In the genomic region with DNA sequence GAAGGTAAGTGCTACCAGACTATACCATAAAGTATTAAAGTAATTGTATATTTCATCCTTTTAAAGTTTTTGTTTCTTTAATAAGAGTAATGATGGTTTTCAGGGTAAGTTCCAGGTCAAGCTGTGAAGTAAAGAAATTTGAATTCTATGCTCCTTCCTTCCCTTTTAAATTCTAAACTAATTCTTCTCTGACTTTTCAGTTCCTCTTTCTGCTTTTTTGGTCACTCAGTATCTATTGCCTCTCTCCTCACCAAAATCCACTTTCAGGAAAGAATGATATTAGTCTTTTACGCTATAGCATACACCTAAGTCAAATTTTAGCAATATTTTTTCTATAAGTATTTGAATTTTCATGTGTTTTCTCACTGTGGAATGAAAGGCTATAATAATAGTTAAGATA, we compare ENCODE assay signal across 14 cellular contexts. TPM values are rescaled to one million over a fixed set of nuclear protein-coding genes. Genes with fewer than 3 reads are reported as not detected.
DNase-seq lines count a peak whose midpoint lies in the region; ATAC-seq and TF ChIP-seq lines count a peak whose summit lies in the region.
"Had no signal": no experiment of that assay in that cellular context is flagged by ENCODE, and none has a peak within 500 bp of the region (broad histone marks: within the 10 kb centered on the region; RNA-seq: fewer than 3 reads in every experiment).

No MANE protein-coding gene starts in this region.

- POLR2A ChIA-PET in GM10248 (lab: Yijun Ruan, JAX) = no interaction called here

- no peak overlapping the region for H3K9ac ChIP-seq in Karpas-422 (ENCODE audit: low read length)

- 84 to 86% methylated on average over 1 of the region's 1 CpG for WGBS in sigmoid colon, 2 donors

- intact Hi-C loops in sigmoid colon (cut with DNase I) = no loop called here

- CTCF ChIA-PET in GM10248 (lab: Yijun Ruan, JAX) = interaction anchor here (1.5 kb wide), 1 partner anchor 17 kb away, joined by 3 read pairs; no protein-coding TSS in a partner anchor

- no peak for TF ChIP-seq EP300 in sigmoid colon (IDR thresholded peaks at IDR 0.05)

- H3K4me3 ChIP-seq in Karpas-422 (ENCODE audit: low read length) = no peak overlapping the region
- no peak overlapping the region for H3K4me3 ChIP-seq in sigmoid colon
- H3K4me3 ChIP-seq: dorsolateral prefrontal cortex had no signal

- no peak for TF ChIP-seq POLR2A in sigmoid colon (IDR thresholded peaks at IDR 0.05)

- no peaks in the 10 kb centered on the region for H3K79me2 ChIP-seq in Karpas-422 (ENCODE audit: low read length)

- no peaks in the 10 kb centered on the region for H4K20me1 ChIP-seq in Karpas-422 (ENCODE audit: insufficient read depth, low read depth, low read length)

- DNase-seq in GM10248 (ENCODE audit: extremely low spot score) = peak; percentile 15
- peak; percentile 70 for DNase-seq in Karpas-422
- no peak for DNase-seq in dermis blood vessel endothelial cell
- no peak for DNase-seq in sigmoid colon
- DNase-seq in stimulated activated CD4-positive, alpha-beta T cell treated with anti-CD3 and anti-CD28 coated beads, Interleukin-4, amount 100 ng/mL, for 24 hours = no peak
- no peak for DNase-seq in SW 1271 (lab: John Stamatoyannopoulos, UW)
- DNase-seq: activated CD4-positive, CD25-positive, alpha-beta regulatory T cell treated with anti-CD3 and anti-CD28 coated beads, Interleukin-2, amount 50 U/mL, for 72 hours; dorsolateral prefrontal cortex; mesendoderm; NCI-H2029 treated with DMSO at 0.1 percent for 48 hours; trophoblast cell had no signal

- H2AFZ ChIP-seq in Karpas-422 (ENCODE audit: low read length) = no peak overlapping the region

- no peaks in the 10 kb centered on the region for H3K9me2 ChIP-seq in Karpas-422 (replicated peaks; ENCODE audit: insufficient read depth, low read length)

- H3K36me3 ChIP-seq in Karpas-422 (ENCODE audit: insufficient read depth, low read length) (no peaks in the 10 kb centered on the region), sigmoid colon (no peaks in the 10 kb centered on the region)

- peaks cover 7% of the 10 kb centered on the region for H3K4me1 ChIP-seq in Karpas-422 (ENCODE audit: low read length)
- H3K4me1 ChIP-seq in sigmoid colon = no peaks in the 10 kb centered on the region

- H3K27me3 ChIP-seq in Karpas-422 (ENCODE audit: low read length) = no peaks in the 10 kb centered on the region
- H3K27me3 ChIP-seq in sigmoid colon = no peaks in the 10 kb centered on the region

- no peak overlapping the region for H3K4me2 ChIP-seq in Karpas-422 (ENCODE audit: low read depth, low read length, poor library complexity, severe bottlenecking)

- H3K9me3 ChIP-seq in Karpas-422 (ENCODE audit: low read length) = no peaks in the 10 kb centered on the region
- H3K9me3 ChIP-seq in sigmoid colon = peaks cover 0 to 4% (median 0%) of the 10 kb centered on the region in 4 donors

- ATAC-seq in GM19397 (IDR thresholded peaks at IDR 0.05; ENCODE audit: unreplicated experiment) (peak; percentile 57), HG02885 (IDR thresholded peaks at IDR 0.05; ENCODE audit: poor library complexity, unreplicated experiment) (peak; percentile 86)

- H3K27ac ChIP-seq in Karpas-422 (ENCODE audit: low read length) = no peak overlapping the region
- H3K27ac ChIP-seq in sigmoid colon = no peak overlapping the region
- H3K27ac ChIP-seq: dorsolateral prefrontal cortex had no signal

- TF ChIP-seq CTCF in GM10248 (IDR thresholded peaks at IDR 0.05; ENCODE audit: control extremely low read depth, extremely low read depth, low read depth, missing control alignments) (no peak), sigmoid colon (IDR thresholded peaks at IDR 0.05) (no peak)

RNA-seq across cellular contexts. Expression of a gene that starts 8.2 kb away (rescaled TPM):
- not detected in 2 replicates for total RNA-seq in Karpas-422 (2014; rRNA removed; shearing (Covaris generic); ENCODE audit: low replicate concordance)
- total RNA-seq in dermis blood vessel endothelial cell (not detected in 2 replicates), sigmoid colon (not detected)
- polyA plus RNA-seq in sigmoid colon = under 1 TPM in 2 of 3 donors, not detected in 1; 0.06 to 0.23 TPM
- total RNA-seq: osteocyte had no signal

RNA-seq across cellular contexts. Expression of a gene that starts 11.0 kb away (rescaled TPM):
- total RNA-seq in Karpas-422 (2014; rRNA removed; shearing (Covaris generic); ENCODE audit: low replicate concordance) = not detected in 2 replicates
- not detected in 2 replicates for total RNA-seq in dermis blood vessel endothelial cell
- not detected for total RNA-seq in sigmoid colon
- polyA plus RNA-seq in sigmoid colon = not detected
- total RNA-seq: dorsolateral prefrontal cortex, osteocyte had no signal

Comparison
In these comparisons a context has a peak if more than half of its experiments do, and no peak if none do; other contexts are left out.
1. DNase-seq: peak in GM10248 (single experiment) and Karpas-422 (single experiment); none in dermis blood vessel endothelial cell (single experiment), sigmoid colon (single experiment), stimulated activated CD4-positive, alpha-beta T cell treated with anti-CD3 and anti-CD28 coated beads, Interleukin-4, amount 100 ng/mL, for 24 hours (single experiment) and SW 1271 (0 of 2).